In genomic region chr11:45843158-45843924, GRCh38 we compare ENCODE assay signal across 1 cellular context.
TF ChIP-seq lines count a peak whose summit lies in the region.

No MANE protein-coding gene starts in this region.

TF ChIP-seq in GM12878, 131 proteins besides CTCF, POLR2A, EP300 and RAD21:
- TF ChIP-seq SPI1 (IDR thresholded peaks at IDR 0.05; ENCODE audit: borderline replicate concordance, insufficient read depth, low read depth, low read length) (peak; percentile 35; the same call in 1 of the 2 replicates), EGR1 (IDR thresholded peaks at IDR 0.05; ENCODE audit: borderline replicate concordance in 1 of 2, low read depth in 2 of 2, low read length in 2 of 2) (no peak), SUPT20H (IDR thresholded peaks at IDR 0.05; ENCODE audit: borderline replicate concordance, control insufficient read depth, low read depth, low read length) (no peak), PAX8 (IDR thresholded peaks at IDR 0.05) (no peak), RB1 (IDR thresholded peaks at IDR 0.05; ENCODE audit: borderline replicate concordance) (peak; percentile 86; the same call in 1 of the 2 replicates), POU2F2 (IDR thresholded peaks at IDR 0.05; ENCODE audit: borderline replicate concordance, low read depth, low read length) (peak; percentile 59; the same call in 1 of the 3 replicates), CBFB (IDR thresholded peaks at IDR 0.05; ENCODE audit: low read depth) (peak; percentile 53; the same call in 1 of the 2 replicates), DPF2 (IDR thresholded peaks at IDR 0.05) (peak; percentile 28), CREB1 (IDR thresholded peaks at IDR 0.05; ENCODE audit: low read depth) (0 out of 2 replicates have a peak, but pooled peaks have one; percentile 25), IRF4 (IDR thresholded peaks at IDR 0.05; ENCODE audit: low read depth, low read length) (0 out of 2 replicates have a peak, but pooled peaks have one; percentile 17), RFX5 (IDR thresholded peaks at IDR 0.05; ENCODE audit: low read depth, low read length) (0 out of 2 replicates have a peak, but pooled peaks have one; percentile 19), ZBED1 (IDR thresholded peaks at IDR 0.05; ENCODE audit: borderline replicate concordance) (no peak), FOXK2 (IDR thresholded peaks at IDR 0.05) (no peak), TCF12 (IDR thresholded peaks at IDR 0.05; ENCODE audit: low read depth, low read length) (0 out of 2 replicates have a peak, but pooled peaks have one; percentile 28), ASH2L (IDR thresholded peaks at IDR 0.05; ENCODE audit: borderline replicate concordance, low read depth) (no peak), PAX5 (IDR thresholded peaks at IDR 0.05; ENCODE audit: borderline replicate concordance, low read depth, low read length) (peak; percentile 75), YY1 (IDR thresholded peaks at IDR 0.05; ENCODE audit: low read depth, low read length) (peak; percentile 76), MEF2B (IDR thresholded peaks at IDR 0.05; ENCODE audit: partially characterized antibody, poor library complexity, severe bottlenecking) (peak; percentile 13), SMC3 (IDR thresholded peaks at IDR 0.05; ENCODE audit: borderline replicate concordance, low read length) (peak; percentile 55; the same call in 1 of the 2 replicates), ESRRA (IDR thresholded peaks at IDR 0.05; ENCODE audit: low read length) (no peak), CHD2 (IDR thresholded peaks at IDR 0.05; ENCODE audit: borderline replicate concordance, low read depth, low read length) (peak; percentile 15; the same call in 1 of the 2 replicates), MTA2 (IDR thresholded peaks at IDR 0.05; ENCODE audit: low read depth) (0 out of 2 replicates have a peak, but pooled peaks have one; percentile 32), IKZF1 (conservative IDR thresholded peaks at IDR 0.05) (peak; percentile 65; the same call in 1 of the 2 replicates), PRDM15 (CRISPR knock-in tag; IDR thresholded peaks at IDR 0.05) (no peak), SKIL (IDR thresholded peaks at IDR 0.05; ENCODE audit: low read depth, poor library complexity, severe bottlenecking) (peak; percentile 22), CHD1 (IDR thresholded peaks at IDR 0.05; ENCODE audit: low read depth, low read length) (no peak), RCOR1 (conservative IDR thresholded peaks at IDR 0.05; ENCODE audit: low read depth, low read length) (0 out of 2 replicates have a peak, but pooled peaks have one; percentile 34), BHLHE40 (IDR thresholded peaks at IDR 0.05; ENCODE audit: borderline replicate concordance in 1 of 2, low read depth in 2 of 2, low read length in 1 of 2) (peak; percentile 39 to 55; a peak in 3 of 4 replicates), SRF (IDR thresholded peaks at IDR 0.05; ENCODE audit: low read depth in 2 of 2, low read length in 2 of 2) (0 out of 4 replicates have a peak, but pooled peaks of 1 of the 2 experiments have one; percentile 18), LARP7 (IDR thresholded peaks at IDR 0.05) (peak; percentile 34; the same call in 1 of the 2 replicates), TBL1XR1 (IDR thresholded peaks at IDR 0.05; ENCODE audit: low read depth, low read length) (no peak), SIX5 (IDR thresholded peaks at IDR 0.05; ENCODE audit: low read depth, low read length, severe bottlenecking) (no peak), NKRF (conservative IDR thresholded peaks at IDR 0.05) (peak; percentile 24; the same call in 1 of the 2 replicates), RELB (IDR thresholded peaks at IDR 0.05; ENCODE audit: low read depth) (0 out of 2 replicates have a peak, but pooled peaks have one; percentile 30), BACH1 (IDR thresholded peaks at IDR 0.05; ENCODE audit: borderline replicate concordance) (no peak), SMARCA5 (IDR thresholded peaks at IDR 0.05) (peak; percentile 58), BCL3 (IDR thresholded peaks at IDR 0.05; ENCODE audit: borderline replicate concordance, insufficient read depth, low read depth, low read length, poor library complexity, severe bottlenecking) (peak; percentile 66), SMAD1 (IDR thresholded peaks at IDR 0.05; ENCODE audit: low read depth, partially characterized antibody) (no peak), TAF1 (IDR thresholded peaks at IDR 0.05; ENCODE audit: borderline replicate concordance, low read depth, low read length) (no peak), CBX5 (IDR thresholded peaks at IDR 0.05; ENCODE audit: low read depth) (no peak), RUNX3 (IDR thresholded peaks at IDR 0.05; ENCODE audit: low read length) (peak; percentile 79)
- TF ChIP-seq, protein P1, sequence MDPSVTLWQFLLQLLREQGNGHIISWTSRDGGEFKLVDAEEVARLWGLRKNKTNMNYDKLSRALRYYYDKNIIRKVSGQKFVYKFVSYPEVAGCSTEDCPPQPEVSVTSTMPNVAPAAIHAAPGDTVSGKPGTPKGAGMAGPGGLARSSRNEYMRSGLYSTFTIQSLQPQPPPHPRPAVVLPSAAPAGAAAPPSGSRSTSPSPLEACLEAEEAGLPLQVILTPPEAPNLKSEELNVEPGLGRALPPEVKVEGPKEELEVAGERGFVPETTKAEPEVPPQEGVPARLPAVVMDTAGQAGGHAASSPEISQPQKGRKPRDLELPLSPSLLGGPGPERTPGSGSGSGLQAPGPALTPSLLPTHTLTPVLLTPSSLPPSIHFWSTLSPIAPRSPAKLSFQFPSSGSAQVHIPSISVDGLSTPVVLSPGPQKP (IDR thresholded peaks at IDR 0.05; ENCODE audit: low read depth, low read length), result no peak
- TF ChIP-seq, protein P2, sequence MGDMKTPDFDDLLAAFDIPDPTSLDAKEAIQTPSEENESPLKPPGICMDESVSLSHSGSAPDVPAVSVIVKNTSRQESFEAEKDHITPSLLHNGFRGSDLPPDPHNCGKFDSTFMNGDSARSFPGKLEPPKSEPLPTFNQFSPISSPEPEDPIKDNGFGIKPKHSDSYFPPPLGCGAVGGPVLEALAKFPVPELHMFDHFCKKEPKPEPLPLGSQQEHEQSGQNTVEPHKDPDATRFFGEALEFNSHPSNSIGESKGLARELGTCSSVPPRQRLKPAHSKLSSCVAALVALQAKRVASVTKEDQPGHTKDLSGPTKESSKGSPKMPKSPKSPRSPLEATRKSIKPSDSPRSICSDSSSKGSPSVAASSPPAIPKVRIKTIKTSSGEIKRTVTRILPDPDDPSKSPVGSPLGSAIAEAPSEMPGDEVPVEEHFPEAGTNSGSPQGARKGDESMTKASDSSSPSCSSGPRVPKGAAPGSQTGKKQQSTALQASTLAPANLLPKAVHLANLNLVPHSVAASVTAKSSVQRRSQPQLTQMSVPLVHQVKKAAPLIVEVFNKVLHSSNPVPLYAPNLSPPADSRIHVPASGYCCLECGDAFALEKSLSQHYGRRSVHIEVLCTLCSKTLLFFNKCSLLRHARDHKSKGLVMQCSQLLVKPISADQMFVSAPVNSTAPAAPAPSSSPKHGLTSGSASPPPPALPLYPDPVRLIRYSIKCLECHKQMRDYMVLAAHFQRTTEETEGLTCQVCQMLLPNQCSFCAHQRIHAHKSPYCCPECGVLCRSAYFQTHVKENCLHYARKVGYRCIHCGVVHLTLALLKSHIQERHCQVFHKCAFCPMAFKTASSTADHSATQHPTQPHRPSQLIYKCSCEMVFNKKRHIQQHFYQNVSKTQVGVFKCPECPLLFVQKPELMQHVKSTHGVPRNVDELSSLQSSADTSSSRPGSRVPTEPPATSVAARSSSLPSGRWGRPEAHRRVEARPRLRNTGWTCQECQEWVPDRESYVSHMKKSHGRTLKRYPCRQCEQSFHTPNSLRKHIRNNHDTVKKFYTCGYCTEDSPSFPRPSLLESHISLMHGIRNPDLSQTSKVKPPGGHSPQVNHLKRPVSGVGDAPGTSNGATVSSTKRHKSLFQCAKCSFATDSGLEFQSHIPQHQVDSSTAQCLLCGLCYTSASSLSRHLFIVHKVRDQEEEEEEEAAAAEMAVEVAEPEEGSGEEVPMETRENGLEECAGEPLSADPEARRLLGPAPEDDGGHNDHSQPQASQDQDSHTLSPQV (IDR thresholded peaks at IDR 0.05), result no peak
- TF ChIP-seq, protein P3, sequence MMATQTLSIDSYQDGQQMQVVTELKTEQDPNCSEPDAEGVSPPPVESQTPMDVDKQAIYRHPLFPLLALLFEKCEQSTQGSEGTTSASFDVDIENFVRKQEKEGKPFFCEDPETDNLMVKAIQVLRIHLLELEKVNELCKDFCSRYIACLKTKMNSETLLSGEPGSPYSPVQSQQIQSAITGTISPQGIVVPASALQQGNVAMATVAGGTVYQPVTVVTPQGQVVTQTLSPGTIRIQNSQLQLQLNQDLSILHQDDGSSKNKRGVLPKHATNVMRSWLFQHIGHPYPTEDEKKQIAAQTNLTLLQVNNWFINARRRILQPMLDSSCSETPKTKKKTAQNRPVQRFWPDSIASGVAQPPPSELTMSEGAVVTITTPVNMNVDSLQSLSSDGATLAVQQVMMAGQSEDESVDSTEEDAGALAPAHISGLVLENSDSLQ (IDR thresholded peaks at IDR 0.05), result peak; percentile 68
